In genomic region chr17:82200743-82201497, GRCh38 we compare ENCODE assay signal across 10 cellular contexts. TPM values are rescaled to one million over a fixed set of nuclear protein-coding genes. Genes with fewer than 3 reads are reported as not detected.
DNase-seq lines count a peak whose midpoint lies in the region; ATAC-seq lines count a peak whose summit lies in the region.
"Had no signal": no experiment of that assay in that cellular context is flagged by ENCODE, and none has a peak within 500 bp of the region (broad histone marks: within the 10 kb centered on the region; RNA-seq: fewer than 3 reads in every experiment).

No MANE protein-coding gene starts in this region.

- peaks cover 77% of the 10 kb centered on the region for H3K4me1 Mint-ChIP-seq in activated CD4-positive, alpha-beta T cell treated with anti-CD3 and anti-CD28 coated beads, Interleukin-2, amount 10 ng/mL, durations not matched to agents 7 days and 5 days
- peaks cover 60% of the 10 kb centered on the region for H3K4me1 Mint-ChIP-seq in activated naive CD8-positive, alpha-beta T cell (ENCODE audit: low read depth)

- POLR2A ChIA-PET in activated CD4-positive, alpha-beta T cell treated with anti-CD3 and anti-CD28 coated beads, Interleukin-2, amount 10 ng/mL, durations not matched to agents 7 days and 5 days (lab: Charles Lee) = interaction anchor here (0.7 kb wide), 1 partner anchor 13 kb away, joined by 3 read pairs; no protein-coding TSS in a partner anchor

- H3K27me3 Mint-ChIP-seq in activated CD4-positive, alpha-beta T cell treated with anti-CD3 and anti-CD28 coated beads, Interleukin-2, amount 10 ng/mL, durations not matched to agents 7 days and 5 days = no peaks in the 10 kb centered on the region
- no peaks in the 10 kb centered on the region for H3K27me3 Mint-ChIP-seq in activated naive CD8-positive, alpha-beta T cell
- H3K27me3 Mint-ChIP-seq: stimulated activated naive B cell treated with anti-CD40 and anti-IgM and Interleukin-4, amounts not matched to agents 10 μg/mL and 1 μg/mL and 100 μg/mL, for 72 hours had no signal

- ATAC-seq in GM21447 (IDR thresholded peaks at IDR 0.05; ENCODE audit: unreplicated experiment) (no peak), HG02678 (IDR thresholded peaks at IDR 0.05; ENCODE audit: unreplicated experiment) (no peak)
- ATAC-seq: stimulated activated naive B cell treated with anti-CD40 and anti-IgM and Interleukin-4, amounts not matched to agents 10 μg/mL and 1 μg/mL and 100 μg/mL, for 72 hours had no signal

- H3K9me3 Mint-ChIP-seq in activated CD4-positive, alpha-beta T cell treated with anti-CD3 and anti-CD28 coated beads, Interleukin-2, amount 10 ng/mL, durations not matched to agents 7 days and 5 days = no peaks in the 10 kb centered on the region
- H3K9me3 Mint-ChIP-seq in activated naive CD8-positive, alpha-beta T cell (ENCODE audit: low read depth) = no peaks in the 10 kb centered on the region
- H3K9me3 Mint-ChIP-seq: stimulated activated naive B cell treated with anti-CD40 and anti-IgM and Interleukin-4, amounts not matched to agents 10 μg/mL and 1 μg/mL and 100 μg/mL, for 72 hours had no signal

- DNase-seq in NCI-H69 (lab: John Stamatoyannopoulos, UW) (peak; percentile 24), NCI-H2227 (lab: John Stamatoyannopoulos, UW; ENCODE audit: unreplicated experiment) (no peak)
- peak; percentile 85 for DNase-seq in activated CD4-positive, alpha-beta T cell treated with anti-CD3 and anti-CD28 coated beads, Interleukin-2, amount 10 ng/mL, durations not matched to agents 7 days and 5 days
- DNase-seq in stimulated activated CD8-positive, alpha-beta memory T cell treated with anti-CD3 and anti-CD28 coated beads, Interleukin-4, amount 100 ng/mL, for 48 hours = peak; percentile 76
- DNase-seq: brain microvascular endothelial cell; NCI-H2171; stimulated activated naive B cell treated with anti-CD40 and anti-IgM and Interleukin-4, amounts not matched to agents 10 μg/mL and 1 μg/mL and 100 μg/mL, for 72 hours had no signal

- peak overlapping the region; percentile 63 for H3K4me3 Mint-ChIP-seq in activated CD4-positive, alpha-beta T cell treated with anti-CD3 and anti-CD28 coated beads, Interleukin-2, amount 10 ng/mL, durations not matched to agents 7 days and 5 days
- H3K4me3 Mint-ChIP-seq in activated naive CD8-positive, alpha-beta T cell = peak overlapping the region; percentile 69
- H3K4me3 Mint-ChIP-seq: stimulated activated naive B cell treated with anti-CD40 and anti-IgM and Interleukin-4, amounts not matched to agents 10 μg/mL and 1 μg/mL and 100 μg/mL, for 72 hours had no signal

- H3K27ac Mint-ChIP-seq in activated CD4-positive, alpha-beta T cell treated with anti-CD3 and anti-CD28 coated beads, Interleukin-2, amount 10 ng/mL, durations not matched to agents 7 days and 5 days = peak overlapping the region; percentile 94
- H3K27ac Mint-ChIP-seq in activated naive CD8-positive, alpha-beta T cell = peak overlapping the region; percentile 85
- H3K27ac Mint-ChIP-seq: stimulated activated naive B cell treated with anti-CD40 and anti-IgM and Interleukin-4, amounts not matched to agents 10 μg/mL and 1 μg/mL and 100 μg/mL, for 72 hours had no signal

- H3K36me3 Mint-ChIP-seq in activated CD4-positive, alpha-beta T cell treated with anti-CD3 and anti-CD28 coated beads, Interleukin-2, amount 10 ng/mL, durations not matched to agents 7 days and 5 days (ENCODE audit: low read depth) = peaks cover 22% of the 10 kb centered on the region
- H3K36me3 Mint-ChIP-seq in activated naive CD8-positive, alpha-beta T cell = peaks cover 4% of the 10 kb centered on the region

- CTCF ChIA-PET in activated CD4-positive, alpha-beta T cell treated with anti-CD3 and anti-CD28 coated beads, Interleukin-2, amount 10 ng/mL, durations not matched to agents 7 days and 5 days (lab: Charles Lee) = interaction anchor here (1.2 to 2.9 kb wide), 4 partner anchors 9 to 35 kb away, joined by 3 to 12 read pairs (median 4); partner anchors contain the start of gene CCDC57

RNA-seq across cellular contexts. Expression of gene CCDC57, which starts 11.7 kb away (rescaled TPM):
- 10 to 100 TPM; 60.5 to 69.7 TPM for total RNA-seq in activated CD4-positive, alpha-beta T cell treated with anti-CD3 and anti-CD28 coated beads, Interleukin-2, amount 10 ng/mL, durations not matched to agents 7 days and 5 days

RNA-seq across cellular contexts. Expression of gene SLC16A3, which starts 27.9 kb away (rescaled TPM):
- 100 to 1,000 TPM; 104 to 140 TPM for total RNA-seq in activated CD4-positive, alpha-beta T cell treated with anti-CD3 and anti-CD28 coated beads, Interleukin-2, amount 10 ng/mL, durations not matched to agents 7 days and 5 days
